18 cellular contexts compared by ENCODE assay signal in genomic region chr2:167215595-167215994, GRCh38.
A peak's percentile ranks its signal among the peaks of the same experiment; 100 is the strongest.
DNase-seq lines count a peak whose midpoint lies in the region; ATAC-seq, FAIRE-seq and TF ChIP-seq lines count a peak whose summit lies in the region.
"Had no signal": no experiment of that assay in that cellular context is flagged by ENCODE, and none has a peak within 500 bp of the region (broad histone marks: within the 10 kb centered on the region; RNA-seq: fewer than 3 reads in every experiment).

No MANE protein-coding gene starts in this region.

- H3K27ac ChIP-seq in right atrium auricular region (no peak overlapping the region), H1 (ENCODE audit: low read depth, low read length) (no peak overlapping the region), left lung (no peak overlapping the region), transverse colon (no peak overlapping the region)
- H3K27ac ChIP-seq in CD4-positive, alpha-beta T cell (ENCODE audit: low read depth, low read length) = no peak overlapping the region
- H3K27ac ChIP-seq: BLaER1, SJSA1 had no signal

- no peaks in the 10 kb centered on the region for H3K4me1 ChIP-seq in right atrium auricular region
- H3K4me1 ChIP-seq in H1 (replicated peaks in 1 of 4; ENCODE audit: control insufficient read depth in 3 of 4, insufficient read depth in 4 of 4, low read length in 3 of 4) = no peaks in the 10 kb centered on the region
- H3K4me1 ChIP-seq in left lung = no peaks in the 10 kb centered on the region
- H3K4me1 ChIP-seq in transverse colon = no peaks in the 10 kb centered on the region
- H3K4me1 ChIP-seq: BLaER1, SJSA1 had no signal

- H3K4me1 Mint-ChIP-seq in CD4-positive, alpha-beta T cell (ENCODE audit: low read depth) = no peaks in the 10 kb centered on the region
- H3K4me1 Mint-ChIP-seq in stimulated activated memory B cell treated with anti-CD40 and anti-IgM and Interleukin-4, amounts not matched to agents 10 μg/mL and 1 μg/mL and 100 μg/mL, for 72 hours = no peaks in the 10 kb centered on the region
- H3K4me1 Mint-ChIP-seq: CD8-positive, alpha-beta memory T cell had no signal

- H3K9me3 Mint-ChIP-seq in CD4-positive, alpha-beta T cell = no peaks in the 10 kb centered on the region
- H3K9me3 Mint-ChIP-seq in stimulated activated memory B cell treated with anti-CD40 and anti-IgM and Interleukin-4, amounts not matched to agents 10 μg/mL and 1 μg/mL and 100 μg/mL, for 72 hours = peaks cover 3% of the 10 kb centered on the region

- H3K36me3 Mint-ChIP-seq in CD4-positive, alpha-beta T cell (ENCODE audit: low read depth) = no peaks in the 10 kb centered on the region
- no peaks in the 10 kb centered on the region for H3K36me3 Mint-ChIP-seq in stimulated activated memory B cell treated with anti-CD40 and anti-IgM and Interleukin-4, amounts not matched to agents 10 μg/mL and 1 μg/mL and 100 μg/mL, for 72 hours
- H3K36me3 Mint-ChIP-seq: CD8-positive, alpha-beta memory T cell had no signal

- H4K20me1 ChIP-seq in H1 (replicated peaks in 1 of 2; ENCODE audit: control insufficient read depth in 1 of 2, insufficient read depth in 2 of 2, low read length in 2 of 2) = no peaks in the 10 kb centered on the region
- H4K20me1 ChIP-seq: BLaER1 had no signal

- H3K9ac ChIP-seq in H1 (replicated peaks in 1 of 4; ENCODE audit: extremely low read depth in 1 of 4, low read depth in 3 of 4, low read length in 3 of 4) = no peak overlapping the region
- H3K9ac ChIP-seq: BLaER1 had no signal

- H2BK120ac ChIP-seq in H1 (replicated peaks; ENCODE audit: low read depth, low read length) = no peak overlapping the region

- H4K5ac ChIP-seq in H1 (ENCODE audit: insufficient read length, low read depth, low read length) = no peak overlapping the region

- H3K9me3 ChIP-seq in right atrium auricular region (no peaks in the 10 kb centered on the region), H1 (ENCODE audit: insufficient read depth in 2 of 2, low read depth in 1 of 2, low read length in 1 of 2) (no peaks in the 10 kb centered on the region), left lung (no peaks in the 10 kb centered on the region), transverse colon (no peaks in the 10 kb centered on the region)
- no peaks in the 10 kb centered on the region for H3K9me3 ChIP-seq in CD4-positive, alpha-beta T cell (ENCODE audit: control insufficient read depth, low read length)
- H3K9me3 ChIP-seq: BLaER1, SJSA1 had no signal

- CTCF ChIA-PET in H1 (lab: Charles Lee; ENCODE audit: partially characterized antibody) = no interaction called here
- CTCF ChIA-PET in CD4-positive, alpha-beta T cell (lab: Charles Lee) = no interaction called here

- H2BK5ac ChIP-seq in H1 (ENCODE audit: low read depth, low read length) = no peak overlapping the region

- no peak overlapping the region for H3K27ac Mint-ChIP-seq in CD4-positive, alpha-beta T cell
- no peak overlapping the region for H3K27ac Mint-ChIP-seq in stimulated activated memory B cell treated with anti-CD40 and anti-IgM and Interleukin-4, amounts not matched to agents 10 μg/mL and 1 μg/mL and 100 μg/mL, for 72 hours
- H3K27ac Mint-ChIP-seq: CD8-positive, alpha-beta memory T cell had no signal

- POLR2A ChIA-PET in H1 (lab: Charles Lee; ENCODE audit: partially characterized antibody) = no interaction called here
- POLR2A ChIA-PET in CD4-positive, alpha-beta T cell (lab: Charles Lee) = no interaction called here

- H3K79me2 ChIP-seq in H1 (ENCODE audit: control insufficient read depth in 1 of 2, insufficient read depth in 2 of 2, low read length in 2 of 2) = no peaks in the 10 kb centered on the region

- H3K23ac ChIP-seq in H1 (ENCODE audit: insufficient read length) = no peak overlapping the region

- no peak for TF ChIP-seq EP300 in H1 (IDR thresholded peaks at IDR 0.05; ENCODE audit: borderline replicate concordance in 1 of 2, low read depth in 2 of 2, low read length in 2 of 2)
- no peak for TF ChIP-seq EP300 in transverse colon (IDR thresholded peaks at IDR 0.05; ENCODE audit: low read depth)

- no peaks in the 10 kb centered on the region for H3K36me3 ChIP-seq in right atrium auricular region
- no peaks in the 10 kb centered on the region for H3K36me3 ChIP-seq in H1 (ENCODE audit: control insufficient read depth in 2 of 4, insufficient read depth in 4 of 4, low read length in 3 of 4)
- H3K36me3 ChIP-seq in left lung = no peaks in the 10 kb centered on the region
- H3K36me3 ChIP-seq in transverse colon = no peaks in the 10 kb centered on the region
- H3K36me3 ChIP-seq: BLaER1, SJSA1 had no signal

- in situ Hi-C loops in transverse colon (cut with MboI; ENCODE audit: low pct_ligation_motif_present in 1 of 4, low pct_unique_long_range_greater_than_20kb in 1 of 4, low sequenced_read_pairs in 3 of 4) = loop anchor here in 2 of 4 donors (25.0 kb wide), 1 partner anchor 678 kb away; no protein-coding TSS in a partner anchor

- no peak for FAIRE-seq in H1 (lab: Jason Lieb, UNC)
- FAIRE-seq: D721Med, GM12891, H54 had no signal

- no peak overlapping the region for H3K4ac ChIP-seq in H1 (replicated peaks; ENCODE audit: insufficient read length, low read depth, low read length)

- no peak overlapping the region for H3K14ac ChIP-seq in H1 (ENCODE audit: insufficient read length)

- no peaks in the 10 kb centered on the region for H3K79me1 ChIP-seq in H1 (ENCODE audit: low read depth, low read length)

- TF ChIP-seq RAD21 in H1 (IDR thresholded peaks at IDR 0.05 in 1 of 2, conservative IDR thresholded peaks at IDR 0.05 in 1 of 2; ENCODE audit: low read depth in 2 of 2, low read length in 2 of 2) = no peak

- no peak overlapping the region for H2BK20ac ChIP-seq in H1 (ENCODE audit: low read length)

- peak; percentile 21 for ATAC-seq in left ventricle myocardium superior
- ATAC-seq in left lung = peak; percentile 30
- ATAC-seq in CD4-positive, alpha-beta T cell (ENCODE audit: poor library complexity) = no peak
- no peak for ATAC-seq in stimulated activated memory B cell treated with anti-CD40 and anti-IgM and Interleukin-4, amounts not matched to agents 10 μg/mL and 1 μg/mL and 100 μg/mL, for 72 hours
- no peak for ATAC-seq in HG03457 (IDR thresholded peaks at IDR 0.05; ENCODE audit: unreplicated experiment)

- TF ChIP-seq POLR2A in H1 (IDR thresholded peaks at IDR 0.05; ENCODE audit: control extremely low read depth in 1 of 2, low read depth in 2 of 2, low read length in 2 of 2) (no peak), transverse colon (IDR thresholded peaks at IDR 0.05) (no peak)

- H3K18ac ChIP-seq in H1 (ENCODE audit: extremely low read depth, low read length) = no peak overlapping the region

- 84% methylated on average over 4 of the region's 4 CpGs; no CpG with 5 or more reads in 1 of the 2 experiments for WGBS in H1 (ENCODE audit: extremely low coverage in 1 of 2, insufficient coverage in 1 of 2, insufficient read length in 1 of 2, insufficient replicate concordance in 2 of 2, low coverage in 1 of 2, low lambda C conversion rate in 2 of 2, missing lambda C conversion rate in 1 of 2), 2 experiments
- 71 to 85% methylated on average over 3 to 4 of the region's 4 CpGs for WGBS in transverse colon (ENCODE audit: low coverage in 1 of 2), 2 donors

- no peak overlapping the region for H2AK5ac ChIP-seq in H1 (ENCODE audit: low read depth, low read length)

- H3K23me2 ChIP-seq in H1 (ENCODE audit: low read depth, low read length) = no peaks in the 10 kb centered on the region

- no peak for TF ChIP-seq CTCF in right atrium auricular region (IDR thresholded peaks at IDR 0.05)
- TF ChIP-seq CTCF in H1 (IDR thresholded peaks at IDR 0.05; ENCODE audit: control extremely low read depth in 1 of 3, insufficient read depth in 1 of 3, low read depth in 1 of 3, low read length in 3 of 3) = no peak
- TF ChIP-seq CTCF in left lung (IDR thresholded peaks at IDR 0.05) = no peak
- no peak for TF ChIP-seq CTCF in transverse colon (IDR thresholded peaks at IDR 0.05)
- TF ChIP-seq CTCF in CD4-positive, alpha-beta T cell (IDR thresholded peaks at IDR 0.05) = no peak

- intact Hi-C loops in left ventricle myocardium superior (cut with micrococcal nuclease) = no loop called here
- intact Hi-C loops in left lung (cut with DNase I) = no loop called here
- intact Hi-C loops in transverse colon (cut with DNase I; ENCODE audit: low total_unique reads) = no loop called here
- intact Hi-C loops in CD4-positive, alpha-beta T cell (cut with DNase I, micrococcal nuclease) = no loop called here

- H3K4me3 Mint-ChIP-seq in CD4-positive, alpha-beta T cell = no peak overlapping the region
- no peak overlapping the region for H3K4me3 Mint-ChIP-seq in stimulated activated memory B cell treated with anti-CD40 and anti-IgM and Interleukin-4, amounts not matched to agents 10 μg/mL and 1 μg/mL and 100 μg/mL, for 72 hours

- no peak overlapping the region for H3K4me3 ChIP-seq in right atrium auricular region
- H3K4me3 ChIP-seq in H1 (ENCODE audit: extremely low read depth in 1 of 4, insufficient read depth in 2 of 4, low read depth in 3 of 4, low read length in 4 of 4) = no peak overlapping the region
- H3K4me3 ChIP-seq in left lung = no peak overlapping the region
- H3K4me3 ChIP-seq in transverse colon = no peak overlapping the region
- H3K4me3 ChIP-seq: BLaER1, SJSA1 had no signal

- no peak overlapping the region for H3K56ac ChIP-seq in H1 (replicated peaks; ENCODE audit: insufficient read length, low read depth, low read length)

- H3K4me2 ChIP-seq in H1 (ENCODE audit: insufficient read depth in 1 of 2, low read depth in 2 of 2, low read length in 2 of 2) = no peak overlapping the region; a peak in 1 of 4 replicates
- H3K4me2 ChIP-seq: BLaER1 had no signal

- H3K27me3 ChIP-seq in right atrium auricular region = no peaks in the 10 kb centered on the region
- no peaks in the 10 kb centered on the region for H3K27me3 ChIP-seq in H1 (replicated peaks in 1 of 4; ENCODE audit: control insufficient read depth in 3 of 4, extremely low read depth in 1 of 4, insufficient read depth in 3 of 4, low read length in 3 of 4)
- H3K27me3 ChIP-seq in left lung = no peaks in the 10 kb centered on the region
- no peaks in the 10 kb centered on the region for H3K27me3 ChIP-seq in transverse colon
- no peaks in the 10 kb centered on the region for H3K27me3 ChIP-seq in CD4-positive, alpha-beta T cell (ENCODE audit: control insufficient read depth, insufficient read depth, low read length)
- H3K27me3 ChIP-seq: BLaER1, SJSA1 had no signal

- H2BK12ac ChIP-seq in H1 (ENCODE audit: low read depth, low read length) = no peak overlapping the region

- DNase-seq in left ventricle myocardium superior = no peak
- no peak for DNase-seq in right atrium auricular region (ENCODE audit: low spot score)
- DNase-seq in H1 (ENCODE audit: low read depth in 1 of 2, low spot score in 2 of 2) = no peak
- no peak for DNase-seq in left lung
- DNase-seq in transverse colon = peak; percentile 14
- DNase-seq in CD4-positive, alpha-beta T cell = no peak
- DNase-seq: CD8-positive, alpha-beta memory T cell; GF-D8; NCI-H1417 treated with DMSO at 0.1 percent for 48 hours; NCI-H2081; NCI-H524 had no signal

- H3K27me3 Mint-ChIP-seq in CD4-positive, alpha-beta T cell = peaks cover 4% of the 10 kb centered on the region
- H3K27me3 Mint-ChIP-seq in stimulated activated memory B cell treated with anti-CD40 and anti-IgM and Interleukin-4, amounts not matched to agents 10 μg/mL and 1 μg/mL and 100 μg/mL, for 72 hours = no peaks in the 10 kb centered on the region

- H2BK15ac ChIP-seq in H1 (ENCODE audit: low read length) = no peak overlapping the region

- H2AFZ ChIP-seq in H1 (ENCODE audit: low read length) = no peak overlapping the region

- no peak overlapping the region for H4K8ac ChIP-seq in H1 (ENCODE audit: extremely low read depth, insufficient read depth, low read length)

- no peak overlapping the region for H4K91ac ChIP-seq in H1 (replicated peaks; ENCODE audit: insufficient read length, low read length)

Comparison
In these comparisons a context has a peak if more than half of its experiments do, and no peak if none do; other contexts are left out.
1. ATAC-seq: peak in left ventricle myocardium superior (single experiment) and left lung (single experiment); none in CD4-positive, alpha-beta T cell (single experiment), stimulated activated memory B cell treated with anti-CD40 and anti-IgM and Interleukin-4, amounts not matched to agents 10 μg/mL and 1 μg/mL and 100 μg/mL, for 72 hours (single experiment) and HG03457 (single experiment).